11 cellular contexts compared by ENCODE assay signal in genomic region chr19:44752123-44752815, GRCh38. TPM values are rescaled to one million over a fixed set of nuclear protein-coding genes. Genes with fewer than 3 reads are reported as not detected.
DNase-seq lines count a peak whose midpoint lies in the region; ATAC-seq and TF ChIP-seq lines count a peak whose summit lies in the region.
"Had no signal": no experiment of that assay in that cellular context is flagged by ENCODE, and none has a peak within 500 bp of the region (broad histone marks: within the 10 kb centered on the region; RNA-seq: fewer than 3 reads in every experiment).

No MANE protein-coding gene starts in this region.

- peaks cover 2% of the 10 kb centered on the region for H3K27me3 Mint-ChIP-seq in activated CD4-positive, alpha-beta T cell treated with anti-CD3 and anti-CD28 coated beads, Interleukin-2, amount 10 ng/mL, durations not matched to agents 24 days and 14 days
- H3K27me3 Mint-ChIP-seq in activated T-helper 1 cell treated with anti-CD3 and anti-CD28 coated beads, Interleukin-12 subunit alpha, Interleukin-12 subunit beta, Interleukin-2, Interleukin-4 antibody, amounts not matched to agents 30 ng/mL and 10 ng/mL and 1 ng/mL, durations not matched to agents 14 hours and 24 hours and 36 hours (ENCODE audit: insufficient read depth), result no peaks in the 10 kb centered on the region

- H3K4me1 Mint-ChIP-seq in activated CD4-positive, alpha-beta T cell treated with anti-CD3 and anti-CD28 coated beads, Interleukin-2, amount 10 ng/mL, durations not matched to agents 24 days and 14 days, result peaks cover 64% of the 10 kb centered on the region
- H3K4me1 Mint-ChIP-seq in activated T-helper 1 cell treated with anti-CD3 and anti-CD28 coated beads, Interleukin-12 subunit alpha, Interleukin-12 subunit beta, Interleukin-2, Interleukin-4 antibody, amounts not matched to agents 30 ng/mL and 10 ng/mL and 1 ng/mL, durations not matched to agents 14 hours and 24 hours and 36 hours (ENCODE audit: low read depth), result peaks cover 60% of the 10 kb centered on the region

- no peaks in the 10 kb centered on the region for H3K9me3 ChIP-seq in left lung
- H3K9me3 ChIP-seq in stomach smooth muscle (ENCODE audit: control insufficient read depth in 2 of 2, low read length in 2 of 2), result no peaks in the 10 kb centered on the region

- no peak for ATAC-seq in left lung
- no peak for ATAC-seq in GM18907 (IDR thresholded peaks at IDR 0.05; ENCODE audit: unreplicated experiment)

- peaks cover 0 to 59% of the 10 kb centered on the region in 2 donors for H3K36me3 ChIP-seq in left lung
- H3K36me3 ChIP-seq in stomach smooth muscle (ENCODE audit: control insufficient read depth in 2 of 2, insufficient read depth in 2 of 2, low read length in 2 of 2), result peaks cover 5 to 22% of the 10 kb centered on the region in 2 donors

- H3K4me3 ChIP-seq in left lung (peak overlapping the region in 1 of 2 donors; percentile 83), stomach smooth muscle (ENCODE audit: low read length in 2 of 2) (peak overlapping the region in 1 of 2 donors; percentile 52)

- H3K27me3 ChIP-seq in left lung (no peaks in the 10 kb centered on the region), stomach smooth muscle (ENCODE audit: control insufficient read depth in 1 of 2, insufficient read depth in 2 of 2, low read length in 2 of 2) (no peaks in the 10 kb centered on the region)

- H3K4me1 ChIP-seq in left lung (peaks cover 61 to 70% of the 10 kb centered on the region in 2 donors), stomach smooth muscle (ENCODE audit: control insufficient read depth, insufficient read depth, low read length) (peaks cover 73% of the 10 kb centered on the region)

- intact Hi-C loops in activated CD4-positive, alpha-beta T cell treated with anti-CD3 and anti-CD28 coated beads, Interleukin-2, amount 10 ng/mL, durations not matched to agents 24 days and 14 days (cut with micrococcal nuclease), result loop anchor here (2.0 to 10.0 kb wide), 3 partner anchors 29 to 987 kb away; partner anchors contain the start of gene TOMM40
- intact Hi-C loops in activated T-helper 1 cell treated with anti-CD3 and anti-CD28 coated beads, Interleukin-12 subunit alpha, Interleukin-12 subunit beta, Interleukin-2, Interleukin-4 antibody, amounts not matched to agents 30 ng/mL and 10 ng/mL and 1 ng/mL, durations not matched to agents 14 hours and 24 hours and 36 hours (cut with micrococcal nuclease), result loop anchor here (5.0 kb wide), 1 partner anchor 250 kb away; the partner anchor contains the start of gene RELB
- intact Hi-C loops in left lung (cut with DNase I), result no loop called here

- peaks cover 72% of the 10 kb centered on the region for H3K36me3 Mint-ChIP-seq in activated CD4-positive, alpha-beta T cell treated with anti-CD3 and anti-CD28 coated beads, Interleukin-2, amount 10 ng/mL, durations not matched to agents 24 days and 14 days (ENCODE audit: low read depth)
- H3K36me3 Mint-ChIP-seq in activated T-helper 1 cell treated with anti-CD3 and anti-CD28 coated beads, Interleukin-12 subunit alpha, Interleukin-12 subunit beta, Interleukin-2, Interleukin-4 antibody, amounts not matched to agents 30 ng/mL and 10 ng/mL and 1 ng/mL, durations not matched to agents 14 hours and 24 hours and 36 hours (ENCODE audit: low read depth), result peaks cover 50% of the 10 kb centered on the region

- H3K4me3 Mint-ChIP-seq in activated CD4-positive, alpha-beta T cell treated with anti-CD3 and anti-CD28 coated beads, Interleukin-2, amount 10 ng/mL, durations not matched to agents 24 days and 14 days, result peak overlapping the region; percentile 95
- peak overlapping the region; percentile 88 for H3K4me3 Mint-ChIP-seq in activated T-helper 1 cell treated with anti-CD3 and anti-CD28 coated beads, Interleukin-12 subunit alpha, Interleukin-12 subunit beta, Interleukin-2, Interleukin-4 antibody, amounts not matched to agents 30 ng/mL and 10 ng/mL and 1 ng/mL, durations not matched to agents 14 hours and 24 hours and 36 hours

- peak; percentile 66 for DNase-seq in activated CD4-positive, alpha-beta T cell treated with anti-CD3 and anti-CD28 coated beads, Interleukin-2, amount 10 ng/mL, durations not matched to agents 24 days and 14 days
- DNase-seq in activated CD4-positive, alpha-beta T cell treated with anti-CD3 and anti-CD28 coated beads for 4 hours, result no peak
- DNase-seq in activated T-helper 1 cell treated with anti-CD3 and anti-CD28 coated beads, Interleukin-12 subunit alpha, Interleukin-12 subunit beta, Interleukin-2, Interleukin-4 antibody, amounts not matched to agents 30 ng/mL and 10 ng/mL and 1 ng/mL, durations not matched to agents 14 hours and 24 hours and 36 hours (ENCODE audit: low spot score), result no peak
- no peak for DNase-seq in left lung
- DNase-seq in kidney glomerular epithelial cell (lab: John Stamatoyannopoulos, UW), result no peak
- no peak for DNase-seq in NCI-H774 (lab: John Stamatoyannopoulos, UW)
- DNase-seq: ACHN, NCI-H2029 had no signal

- H3K27ac ChIP-seq in left lung, result peak overlapping the region; percentile 94 to 96
- peak overlapping the region; percentile 78 for H3K27ac ChIP-seq in stomach smooth muscle (ENCODE audit: low read length)

- H3K9ac ChIP-seq in stomach smooth muscle (ENCODE audit: low read length in 2 of 2), result peak overlapping the region in 1 of 2 donors; percentile 5

- no peak for TF ChIP-seq CTCF in left lung (IDR thresholded peaks at IDR 0.05)

- H3K27ac Mint-ChIP-seq in activated CD4-positive, alpha-beta T cell treated with anti-CD3 and anti-CD28 coated beads, Interleukin-2, amount 10 ng/mL, durations not matched to agents 24 days and 14 days, result peak overlapping the region; percentile 84
- peak overlapping the region; percentile 90 for H3K27ac Mint-ChIP-seq in activated T-helper 1 cell treated with anti-CD3 and anti-CD28 coated beads, Interleukin-12 subunit alpha, Interleukin-12 subunit beta, Interleukin-2, Interleukin-4 antibody, amounts not matched to agents 30 ng/mL and 10 ng/mL and 1 ng/mL, durations not matched to agents 14 hours and 24 hours and 36 hours

- H3K9me3 Mint-ChIP-seq in activated CD4-positive, alpha-beta T cell treated with anti-CD3 and anti-CD28 coated beads, Interleukin-2, amount 10 ng/mL, durations not matched to agents 24 days and 14 days, result no peaks in the 10 kb centered on the region
- H3K9me3 Mint-ChIP-seq in activated T-helper 1 cell treated with anti-CD3 and anti-CD28 coated beads, Interleukin-12 subunit alpha, Interleukin-12 subunit beta, Interleukin-2, Interleukin-4 antibody, amounts not matched to agents 30 ng/mL and 10 ng/mL and 1 ng/mL, durations not matched to agents 14 hours and 24 hours and 36 hours, result no peaks in the 10 kb centered on the region

RNA-seq across cellular contexts. Expression of gene BCL3, which starts 3.8 kb away (rescaled TPM):
- total RNA-seq in activated CD4-positive, alpha-beta T cell treated with anti-CD3 and anti-CD28 coated beads, Interleukin-2, amount 10 ng/mL, durations not matched to agents 24 days and 14 days, result 66.3 and 73.1 TPM in 2 replicates
- 67.2 and 74.6 TPM in 2 replicates for total RNA-seq in activated T-helper 1 cell treated with anti-CD3 and anti-CD28 coated beads, Interleukin-12 subunit alpha, Interleukin-12 subunit beta, Interleukin-2, Interleukin-4 antibody, amounts not matched to agents 30 ng/mL and 10 ng/mL and 1 ng/mL, durations not matched to agents 14 hours and 24 hours and 36 hours
- 10 to 100 TPM; 48.2 to 79.9 TPM for total RNA-seq in left lung

RNA-seq across cellular contexts. Expression of gene CBLC, which starts 25.4 kb away (rescaled TPM):
- total RNA-seq in activated CD4-positive, alpha-beta T cell treated with anti-CD3 and anti-CD28 coated beads, Interleukin-2, amount 10 ng/mL, durations not matched to agents 24 days and 14 days, result not detected in 2 replicates
- not detected in 2 replicates for total RNA-seq in activated T-helper 1 cell treated with anti-CD3 and anti-CD28 coated beads, Interleukin-12 subunit alpha, Interleukin-12 subunit beta, Interleukin-2, Interleukin-4 antibody, amounts not matched to agents 30 ng/mL and 10 ng/mL and 1 ng/mL, durations not matched to agents 14 hours and 24 hours and 36 hours
- total RNA-seq in left lung, result 1 to 10 TPM; 5.2 to 6.1 TPM

RNA-seq across cellular contexts. Expression of gene CEACAM16, which starts 53.3 kb away (rescaled TPM):
- not detected in 2 replicates for total RNA-seq in activated CD4-positive, alpha-beta T cell treated with anti-CD3 and anti-CD28 coated beads, Interleukin-2, amount 10 ng/mL, durations not matched to agents 24 days and 14 days
- total RNA-seq in activated T-helper 1 cell treated with anti-CD3 and anti-CD28 coated beads, Interleukin-12 subunit alpha, Interleukin-12 subunit beta, Interleukin-2, Interleukin-4 antibody, amounts not matched to agents 30 ng/mL and 10 ng/mL and 1 ng/mL, durations not matched to agents 14 hours and 24 hours and 36 hours, result not detected in 2 replicates
- total RNA-seq in left lung, result under 1 TPM in 1 of 2 donors, not detected in 1; 0.20 TPM
- total RNA-seq: left lobe of liver had no signal

RNA-seq across cellular contexts. Expression of gene BCAM, which starts 56.6 kb away (rescaled TPM):
- not detected in 2 replicates for total RNA-seq in activated CD4-positive, alpha-beta T cell treated with anti-CD3 and anti-CD28 coated beads, Interleukin-2, amount 10 ng/mL, durations not matched to agents 24 days and 14 days
- not detected in 2 replicates for total RNA-seq in activated T-helper 1 cell treated with anti-CD3 and anti-CD28 coated beads, Interleukin-12 subunit alpha, Interleukin-12 subunit beta, Interleukin-2, Interleukin-4 antibody, amounts not matched to agents 30 ng/mL and 10 ng/mL and 1 ng/mL, durations not matched to agents 14 hours and 24 hours and 36 hours
- total RNA-seq in left lung, result 100 to 1,000 TPM; 110 to 389 TPM

Comparison
In these comparisons a context has a peak if more than half of its experiments do, and no peak if none do; other contexts are left out.
1. intact Hi-C loops: an anchor here in activated CD4-positive, alpha-beta T cell treated with anti-CD3 and anti-CD28 coated beads, Interleukin-2, amount 10 ng/mL, durations not matched to agents 24 days and 14 days (2.0 to 10.0 kb wide) and activated T-helper 1 cell treated with anti-CD3 and anti-CD28 coated beads, Interleukin-12 subunit alpha, Interleukin-12 subunit beta, Interleukin-2, Interleukin-4 antibody, amounts not matched to agents 30 ng/mL and 10 ng/mL and 1 ng/mL, durations not matched to agents 14 hours and 24 hours and 36 hours (5.0 kb wide); none called in left lung.